In the genomic region with DNA sequence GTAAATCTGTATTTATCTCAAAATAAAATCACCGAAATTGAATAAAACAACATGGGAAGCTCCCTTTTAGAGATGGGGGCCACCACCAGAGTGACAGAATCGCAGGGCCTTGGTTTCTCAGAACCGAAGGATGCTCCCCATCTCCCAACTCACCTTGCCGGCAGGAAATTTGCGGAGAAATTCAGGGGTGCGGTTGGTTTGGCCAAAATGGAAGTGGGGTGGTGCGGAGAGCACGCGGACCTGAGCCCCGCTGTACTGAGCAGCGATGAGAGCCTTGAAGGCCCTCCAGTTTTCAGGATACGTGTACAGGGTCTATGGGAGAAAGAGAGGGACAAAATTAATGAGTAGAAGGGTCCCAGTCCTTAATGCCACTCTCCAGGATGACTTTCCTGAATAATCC, we compare ENCODE assay signal across 8 cellular contexts. TPM values are rescaled to one million over a fixed set of nuclear protein-coding genes. Genes with fewer than 3 reads are reported as not detected.
DNase-seq lines count a peak whose midpoint lies in the region; ATAC-seq, FAIRE-seq and TF ChIP-seq lines count a peak whose summit lies in the region.

No MANE protein-coding gene starts in this region.

- no peak for DNase-seq in activated T-cell treated with anti-CD3 and anti-CD28 coated beads, Interleukin-2, amount 50 U/mL, for 4 hours
- no peak for DNase-seq in activated T-cell treated with anti-CD3 and anti-CD28 coated beads, Interleukin-2, amount 50 U/mL, for 1 hour
- no peak for DNase-seq in ascending aorta (ENCODE audit: low spot score in 2 of 2)
- peak; percentile 20 for DNase-seq in kidney
- no peak for DNase-seq in tibial artery
- DNase-seq in hippocampal formation (lab: John Stamatoyannopoulos, UW): no peak
- no peak for DNase-seq in medulla oblongata (ENCODE audit: extremely low spot score)

- H3K27ac ChIP-seq in ascending aorta (peak overlapping the region; percentile 58 to 79), kidney (ENCODE audit: low read depth in 2 of 2, low read length in 2 of 2) (peak overlapping the region in 1 of 2 donors; percentile 92), tibial artery (peak overlapping the region; percentile 82 to 95)

- H3K27me3 Mint-ChIP-seq in activated T-cell treated with anti-CD3 and anti-CD28 coated beads, Interleukin-2, amount 50 U/mL, for 4 hours (ENCODE audit: low read depth): no peaks in the 10 kb centered on the region

- FAIRE-seq in kidney (lab: Jason Lieb, UNC): no peak

- H3K4me3 ChIP-seq in ascending aorta (peak overlapping the region; percentile 75 to 89), kidney (ENCODE audit: low read length in 2 of 2) (peak overlapping the region; percentile 85 to 99), tibial artery (peak overlapping the region; percentile 71 to 82)

- no peak for ATAC-seq in activated T-cell treated with anti-CD3 and anti-CD28 coated beads, Interleukin-2, amount 50 U/mL, for 4 hours
- no peak for ATAC-seq in HG03196 (IDR thresholded peaks at IDR 0.05; ENCODE audit: unreplicated experiment)

- no peaks in the 10 kb centered on the region for H3K9me3 Mint-ChIP-seq in activated T-cell treated with anti-CD3 and anti-CD28 coated beads, Interleukin-2, amount 50 U/mL, for 4 hours

- TF ChIP-seq CTCF in ascending aorta (IDR thresholded peaks at IDR 0.05) (no peak), kidney (IDR thresholded peaks at IDR 0.05; ENCODE audit: borderline replicate concordance, extremely low read depth, insufficient read depth) (no peak), tibial artery (IDR thresholded peaks at IDR 0.05) (no peak)

- H3K9me3 ChIP-seq in ascending aorta (no peaks in the 10 kb centered on the region), kidney (ENCODE audit: control insufficient read depth in 1 of 2, low read length in 2 of 2) (no peaks in the 10 kb centered on the region), tibial artery (no peaks in the 10 kb centered on the region)

- peak overlapping the region; percentile 91 to 99 for H3K9ac ChIP-seq in kidney (ENCODE audit: low read length in 2 of 2)

- peaks cover 55% of the 10 kb centered on the region for H3K4me1 Mint-ChIP-seq in activated T-cell treated with anti-CD3 and anti-CD28 coated beads, Interleukin-2, amount 50 U/mL, for 4 hours (ENCODE audit: low read depth)

- peaks cover 48 to 62% of the 10 kb centered on the region in 2 donors for H3K36me3 ChIP-seq in ascending aorta
- H3K36me3 ChIP-seq in kidney (ENCODE audit: control insufficient read depth in 1 of 2, insufficient read depth in 2 of 2, low read length in 2 of 2): peaks cover 17 to 47% of the 10 kb centered on the region in 2 donors
- H3K36me3 ChIP-seq in tibial artery: peaks cover 42 to 67% (median 47%) of the 10 kb centered on the region in 3 donors

- peaks cover 10 to 15% of the 10 kb centered on the region in 2 donors for H3K4me1 ChIP-seq in ascending aorta
- H3K4me1 ChIP-seq in kidney (ENCODE audit: control insufficient read depth in 1 of 2, insufficient read depth in 1 of 2, low read depth in 1 of 2, low read length in 2 of 2): peaks cover 13 to 27% of the 10 kb centered on the region in 2 donors
- H3K4me1 ChIP-seq in tibial artery: peaks cover 0 to 35% (median 20%) of the 10 kb centered on the region in 4 donors

- H3K27me3 ChIP-seq in ascending aorta: no peaks in the 10 kb centered on the region
- no peaks in the 10 kb centered on the region for H3K27me3 ChIP-seq in tibial artery

- H3K36me3 Mint-ChIP-seq in activated T-cell treated with anti-CD3 and anti-CD28 coated beads, Interleukin-2, amount 50 U/mL, for 4 hours (ENCODE audit: insufficient read depth): peaks cover 44% of the 10 kb centered on the region

- intact Hi-C loops in ascending aorta (cut with DNase I) (no loop called here), kidney (cut with DNase I) (no loop called here), tibial artery (cut with DNase I; ENCODE audit: low total_unique reads) (no loop called here)

- peak overlapping the region; percentile 98 for H3K4me3 Mint-ChIP-seq in activated T-cell treated with anti-CD3 and anti-CD28 coated beads, Interleukin-2, amount 50 U/mL, for 4 hours

RNA-seq across cellular contexts. Expression of a gene that starts 1.3 kb away (rescaled TPM):
- 1,000 to 10,000 TPM; 1,775 to 1,880 (median 1,879) TPM for total RNA-seq in activated T-cell treated with anti-CD3 and anti-CD28 coated beads, Interleukin-2, amount 50 U/mL, for 4 hours
- total RNA-seq in ascending aorta (1,083 TPM), kidney (1,136 TPM)
- polyA plus RNA-seq in kidney (ENCODE audit: insufficient read depth, low read depth, low replicate concordance): 1,809 TPM

RNA-seq across cellular contexts. Expression of a gene that starts 18.9 kb away (rescaled TPM):
- 10 to 100 TPM; 39.4 to 46.1 (median 41.6) TPM for total RNA-seq in activated T-cell treated with anti-CD3 and anti-CD28 coated beads, Interleukin-2, amount 50 U/mL, for 4 hours
- total RNA-seq in ascending aorta: 18.4 TPM
- 29.5 TPM for total RNA-seq in kidney
- 18.7 TPM for polyA plus RNA-seq in kidney (ENCODE audit: insufficient read depth, low read depth, low replicate concordance)

RNA-seq across cellular contexts. Expression of a gene that starts 25.8 kb away (rescaled TPM):
- 10 to 100 TPM; 12.3 to 22.7 (median 13.3) TPM for total RNA-seq in activated T-cell treated with anti-CD3 and anti-CD28 coated beads, Interleukin-2, amount 50 U/mL, for 4 hours
- total RNA-seq in ascending aorta (718 TPM), kidney (700 TPM)
- polyA plus RNA-seq in kidney (ENCODE audit: insufficient read depth, low read depth, low replicate concordance): 36.6 TPM

RNA-seq across cellular contexts. Expression of a gene that starts 29.2 kb away (rescaled TPM):
- 100 to 1,000 TPM; 217 to 224 (median 220) TPM for total RNA-seq in activated T-cell treated with anti-CD3 and anti-CD28 coated beads, Interleukin-2, amount 50 U/mL, for 4 hours
- total RNA-seq in ascending aorta (79.2 TPM), kidney (71.8 TPM)
- 34.4 TPM for polyA plus RNA-seq in kidney (ENCODE audit: insufficient read depth, low read depth, low replicate concordance)

RNA-seq across cellular contexts. Expression of a gene that starts 40.1 kb away (rescaled TPM):
- total RNA-seq in activated T-cell treated with anti-CD3 and anti-CD28 coated beads, Interleukin-2, amount 50 U/mL, for 4 hours: 100 to 1,000 TPM; 145 to 160 (median 155) TPM
- 207 TPM for total RNA-seq in ascending aorta
- 83.3 TPM for total RNA-seq in kidney
- 35.0 TPM for polyA plus RNA-seq in kidney (ENCODE audit: insufficient read depth, low read depth, low replicate concordance)

Comparison
In these comparisons a context has a peak if more than half of its experiments do, and no peak if none do; other contexts are left out.
1. RNA of a gene that starts 25.8 kb away (total RNA-seq): 718 TPM in ascending aorta (single experiment) and 700 TPM in kidney (single experiment); 12.3 to 22.7 TPM in activated T-cell treated with anti-CD3 and anti-CD28 coated beads, Interleukin-2, amount 50 U/mL, for 4 hours; every median in the first group is over 10 times any median in the second.
2. Peak in every context shown above with its lines, with median percentiles within 50 percentile points of each other: H3K4me3 ChIP-seq.